1 cellular context compared by ENCODE assay signal in the genomic region with DNA sequence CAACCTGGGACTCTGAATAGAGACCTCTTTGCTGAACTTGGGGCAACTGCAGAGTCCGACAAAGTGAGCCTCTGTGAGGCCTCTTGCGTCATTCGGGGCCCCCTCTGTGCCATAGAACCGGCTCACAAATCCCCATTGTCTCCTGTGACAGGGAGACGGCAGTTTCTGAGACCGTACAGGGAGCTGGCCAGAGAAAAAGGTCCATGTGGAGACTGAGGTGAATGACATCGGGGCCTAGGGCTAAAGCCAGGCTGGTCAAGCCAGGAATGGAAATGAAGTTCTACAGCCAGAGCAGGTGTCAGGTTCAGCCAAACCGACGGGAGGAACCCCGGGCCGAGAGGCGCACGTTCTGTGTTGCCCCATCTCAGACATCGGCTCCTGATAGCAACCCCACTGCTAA.
TF ChIP-seq lines count a peak whose summit lies in the region.

No MANE protein-coding gene starts in this region.

TF ChIP-seq in GM23338, 12 proteins besides CTCF, POLR2A, EP300 and RAD21 (continued from another document):
- TF ChIP-seq, protein P1, sequence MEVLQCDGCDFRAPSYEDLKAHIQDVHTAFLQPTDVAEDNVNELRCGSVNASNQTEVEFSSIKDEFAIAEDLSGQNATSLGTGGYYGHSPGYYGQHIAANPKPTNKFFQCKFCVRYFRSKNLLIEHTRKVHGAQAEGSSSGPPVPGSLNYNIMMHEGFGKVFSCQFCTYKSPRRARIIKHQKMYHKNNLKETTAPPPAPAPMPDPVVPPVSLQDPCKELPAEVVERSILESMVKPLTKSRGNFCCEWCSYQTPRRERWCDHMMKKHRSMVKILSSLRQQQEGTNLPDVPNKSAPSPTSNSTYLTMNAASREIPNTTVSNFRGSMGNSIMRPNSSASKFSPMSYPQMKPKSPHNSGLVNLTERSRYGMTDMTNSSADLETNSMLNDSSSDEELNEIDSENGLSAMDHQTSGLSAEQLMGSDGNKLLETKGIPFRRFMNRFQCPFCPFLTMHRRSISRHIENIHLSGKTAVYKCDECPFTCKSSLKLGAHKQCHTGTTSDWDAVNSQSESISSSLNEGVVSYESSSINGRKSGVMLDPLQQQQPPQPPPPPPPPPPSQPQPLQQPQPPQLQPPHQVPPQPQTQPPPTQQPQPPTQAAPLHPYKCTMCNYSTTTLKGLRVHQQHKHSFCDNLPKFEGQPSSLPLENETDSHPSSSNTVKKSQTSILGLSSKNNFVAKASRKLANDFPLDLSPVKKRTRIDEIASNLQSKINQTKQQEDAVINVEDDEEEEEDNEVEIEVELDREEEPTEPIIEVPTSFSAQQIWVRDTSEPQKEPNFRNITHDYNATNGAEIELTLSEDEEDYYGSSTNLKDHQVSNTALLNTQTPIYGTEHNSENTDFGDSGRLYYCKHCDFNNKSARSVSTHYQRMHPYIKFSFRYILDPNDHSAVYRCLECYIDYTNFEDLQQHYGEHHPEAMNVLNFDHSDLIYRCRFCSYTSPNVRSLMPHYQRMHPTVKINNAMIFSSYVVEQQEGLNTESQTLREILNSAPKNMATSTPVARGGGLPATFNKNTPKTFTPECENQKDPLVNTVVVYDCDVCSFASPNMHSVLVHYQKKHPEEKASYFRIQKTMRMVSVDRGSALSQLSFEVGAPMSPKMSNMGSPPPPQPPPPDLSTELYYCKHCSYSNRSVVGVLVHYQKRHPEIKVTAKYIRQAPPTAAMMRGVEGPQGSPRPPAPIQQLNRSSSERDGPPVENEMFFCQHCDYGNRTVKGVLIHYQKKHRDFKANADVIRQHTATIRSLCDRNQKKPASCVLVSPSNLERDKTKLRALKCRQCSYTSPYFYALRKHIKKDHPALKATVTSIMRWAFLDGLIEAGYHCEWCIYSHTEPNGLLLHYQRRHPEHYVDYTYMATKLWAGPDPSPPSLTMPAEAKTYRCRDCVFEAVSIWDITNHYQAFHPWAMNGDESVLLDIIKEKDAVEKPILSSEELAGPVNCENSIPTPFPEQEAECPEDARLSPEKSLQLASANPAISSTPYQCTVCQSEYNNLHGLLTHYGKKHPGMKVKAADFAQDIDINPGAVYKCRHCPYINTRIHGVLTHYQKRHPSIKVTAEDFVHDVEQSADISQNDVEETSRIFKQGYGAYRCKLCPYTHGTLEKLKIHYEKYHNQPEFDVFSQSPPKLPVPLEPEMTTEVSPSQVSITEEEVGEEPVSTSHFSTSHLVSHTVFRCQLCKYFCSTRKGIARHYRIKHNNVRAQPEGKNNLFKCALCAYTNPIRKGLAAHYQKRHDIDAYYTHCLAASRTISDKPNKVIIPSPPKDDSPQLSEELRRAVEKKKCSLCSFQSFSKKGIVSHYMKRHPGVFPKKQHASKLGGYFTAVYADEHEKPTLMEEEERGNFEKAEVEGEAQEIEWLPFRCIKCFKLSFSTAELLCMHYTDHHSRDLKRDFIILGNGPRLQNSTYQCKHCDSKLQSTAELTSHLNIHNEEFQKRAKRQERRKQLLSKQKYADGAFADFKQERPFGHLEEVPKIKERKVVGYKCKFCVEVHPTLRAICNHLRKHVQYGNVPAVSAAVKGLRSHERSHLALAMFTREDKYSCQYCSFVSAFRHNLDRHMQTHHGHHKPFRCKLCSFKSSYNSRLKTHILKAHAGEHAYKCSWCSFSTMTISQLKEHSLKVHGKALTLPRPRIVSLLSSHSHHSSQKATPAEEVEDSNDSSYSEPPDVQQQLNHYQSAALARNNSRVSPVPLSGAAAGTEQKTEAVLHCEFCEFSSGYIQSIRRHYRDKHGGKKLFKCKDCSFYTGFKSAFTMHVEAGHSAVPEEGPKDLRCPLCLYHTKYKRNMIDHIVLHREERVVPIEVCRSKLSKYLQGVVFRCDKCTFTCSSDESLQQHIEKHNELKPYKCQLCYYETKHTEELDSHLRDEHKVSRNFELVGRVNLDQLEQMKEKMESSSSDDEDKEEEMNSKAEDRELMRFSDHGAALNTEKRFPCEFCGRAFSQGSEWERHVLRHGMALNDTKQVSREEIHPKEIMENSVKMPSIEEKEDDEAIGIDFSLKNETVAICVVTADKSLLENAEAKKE (CRISPR knock-in tag; IDR thresholded peaks at IDR 0.05) = no peak
- TF ChIP-seq JUNB (IDR thresholded peaks at IDR 0.05; ENCODE audit: unreplicated experiment) (no peak), ZNF114 (CRISPR knock-in tag; IDR thresholded peaks at IDR 0.05) (no peak), CREB1 (CRISPR knock-in tag; IDR thresholded peaks at IDR 0.05; ENCODE audit: low read depth) (no peak), ZNF331 (CRISPR knock-in tag; IDR thresholded peaks at IDR 0.05; ENCODE audit: low read depth) (no peak), NANOG (IDR thresholded peaks at IDR 0.05; ENCODE audit: borderline replicate concordance) (no peak)
TF ChIP-seq in GM23338: peak in this region for 0.
